In genomic region chr15:91055548-91056331, GRCh38 we compare ENCODE assay signal across 8 cellular contexts. TPM values are rescaled to one million over a fixed set of nuclear protein-coding genes. Genes with fewer than 3 reads are reported as not detected.
DNase-seq lines count a peak whose midpoint lies in the region; ATAC-seq, FAIRE-seq and TF ChIP-seq lines count a peak whose summit lies in the region.

No MANE protein-coding gene starts in this region.

- no peaks in the 10 kb centered on the region for H4K20me1 ChIP-seq in DOHH2 (ENCODE audit: control insufficient read depth, insufficient read depth, low read depth, low read length)

- ATAC-seq in HG03159 (IDR thresholded peaks at IDR 0.05; ENCODE audit: unreplicated experiment): peak; percentile 60
- peak; percentile 91 for ATAC-seq in esophagus mucosa
- no peak for ATAC-seq in GM21737 (IDR thresholded peaks at IDR 0.05; ENCODE audit: unreplicated experiment)

- H3K27ac Mint-ChIP-seq in activated CD4-positive, alpha-beta memory T cell treated with anti-CD3 and anti-CD28 coated beads for 36 hours: no peak overlapping the region

- peak; percentile 81 for TF ChIP-seq CTCF in DOHH2 (IDR thresholded peaks at IDR 0.05; ENCODE audit: low read depth, low read length, poor library complexity, severe bottlenecking)

- no peaks in the 10 kb centered on the region for H3K9me2 ChIP-seq in DOHH2 (replicated peaks; ENCODE audit: control insufficient read depth, low read length)

- H3K4me3 ChIP-seq in DOHH2 (ENCODE audit: low read length): no peak overlapping the region

- H3K9me3 ChIP-seq in DOHH2 (ENCODE audit: control insufficient read depth, insufficient read depth, low read length): no peaks in the 10 kb centered on the region

- CTCF ChIA-PET in activated CD4-positive, alpha-beta memory T cell treated with anti-CD3 and anti-CD28 coated beads for 36 hours (lab: Charles Lee): interaction anchor here (0.7 to 4.8 kb wide), 25 partner anchors 20 to 651 kb away, joined by 3 to 84 read pairs (median 4); partner anchors contain the start of gene HDDC3

- H3K36me3 Mint-ChIP-seq in activated CD4-positive, alpha-beta memory T cell treated with anti-CD3 and anti-CD28 coated beads for 36 hours: no peaks in the 10 kb centered on the region

- no peaks in the 10 kb centered on the region for H3K9me3 Mint-ChIP-seq in activated CD4-positive, alpha-beta memory T cell treated with anti-CD3 and anti-CD28 coated beads for 36 hours

- peaks cover 5% of the 10 kb centered on the region; the same call in 1 of the 2 replicates for H3K4me1 ChIP-seq in DOHH2 (ENCODE audit: control insufficient read depth, low read length)

- FAIRE-seq in urothelium cell line (lab: Jason Lieb, UNC): peak; percentile 63

- peaks cover 37% of the 10 kb centered on the region for H3K27me3 ChIP-seq in DOHH2 (ENCODE audit: control insufficient read depth, low read length)

- no peaks in the 10 kb centered on the region for H3K36me3 ChIP-seq in DOHH2 (ENCODE audit: control insufficient read depth, low read length)

- H3F3A ChIP-seq in DOHH2 (ENCODE audit: control insufficient read depth, insufficient read depth): no peaks in the 10 kb centered on the region

- POLR2A ChIA-PET in activated CD4-positive, alpha-beta memory T cell treated with anti-CD3 and anti-CD28 coated beads for 36 hours (lab: Charles Lee): no interaction called here

- H3K4me1 Mint-ChIP-seq in activated CD4-positive, alpha-beta memory T cell treated with anti-CD3 and anti-CD28 coated beads for 36 hours (ENCODE audit: low read depth): no peaks in the 10 kb centered on the region

- peaks cover 42% of the 10 kb centered on the region for H3K27me3 Mint-ChIP-seq in activated CD4-positive, alpha-beta memory T cell treated with anti-CD3 and anti-CD28 coated beads for 36 hours

- H3K79me2 ChIP-seq in DOHH2 (ENCODE audit: control insufficient read depth, low read length): no peaks in the 10 kb centered on the region

- H3K27ac ChIP-seq in DOHH2 (ENCODE audit: low read depth, low read length): no peak overlapping the region

- DNase-seq in NCI-H510A (lab: John Stamatoyannopoulos, UW) (peak; percentile 58), mucosa of gallbladder (ENCODE audit: low spot score) (peak; percentile 61), urothelium cell line (ENCODE audit: low spot score) (peak; percentile 84)
- peak; percentile 49 for DNase-seq in activated CD4-positive, alpha-beta memory T cell treated with anti-CD3 and anti-CD28 coated beads for 36 hours

- no peak overlapping the region for H3K4me3 Mint-ChIP-seq in activated CD4-positive, alpha-beta memory T cell treated with anti-CD3 and anti-CD28 coated beads for 36 hours

- intact Hi-C loops in activated CD4-positive, alpha-beta memory T cell treated with anti-CD3 and anti-CD28 coated beads for 36 hours (cut with micrococcal nuclease): loop anchor here (1.0 kb wide), 2 partner anchors 169 to 216 kb away; no protein-coding TSS in a partner anchor

- H3K4me2 ChIP-seq in DOHH2 (ENCODE audit: low read length): no peak overlapping the region

RNA-seq across cellular contexts. Expression of gene VPS33B, which starts 33.3 kb away (rescaled TPM):
- total RNA-seq in activated CD4-positive, alpha-beta memory T cell treated with anti-CD3 and anti-CD28 coated beads for 36 hours: 10 to 100 TPM; 26.4 to 26.5 TPM
- 13.4 TPM for total RNA-seq in esophagus mucosa
- total RNA-seq in mucosa of gallbladder: 14.9 TPM

RNA-seq across cellular contexts. Expression of gene SV2B, which starts 44.3 kb away (rescaled TPM):
- under 1 TPM; 0.02 to 0.05 TPM for total RNA-seq in activated CD4-positive, alpha-beta memory T cell treated with anti-CD3 and anti-CD28 coated beads for 36 hours
- 0.28 TPM for total RNA-seq in esophagus mucosa
- 0.35 TPM for total RNA-seq in mucosa of gallbladder
